Comparison of ENCODE assay signal across 3 cellular contexts in the genomic region with DNA sequence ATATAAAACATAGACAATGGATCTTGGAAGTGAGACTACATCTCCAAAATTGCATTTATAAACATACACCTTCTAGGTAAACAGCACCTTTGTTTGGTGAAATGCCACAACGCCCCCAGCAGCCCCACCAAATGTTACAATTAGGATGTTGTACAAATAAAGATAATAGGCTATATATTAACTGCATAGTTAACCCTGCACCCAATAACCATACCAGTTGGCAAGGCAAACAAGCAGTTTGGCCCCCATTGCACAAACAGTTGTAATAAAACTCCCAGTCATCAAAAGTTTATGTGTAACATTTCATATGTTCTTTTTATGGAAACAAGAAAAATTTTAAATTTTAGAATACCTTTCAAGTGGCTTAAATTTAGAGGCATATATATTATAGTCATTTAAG.
TF ChIP-seq lines count a peak whose summit lies in the region.

No MANE protein-coding gene starts in this region.

TF ChIP-seq in HepG2, 621 proteins besides CTCF, POLR2A, EP300 and RAD21 (continued from another document):
- TF ChIP-seq POLR2G (IDR thresholded peaks at IDR 0.05; ENCODE audit: low read depth, low read length), result 0 out of 2 replicates have a peak, but pooled peaks have one; percentile 14
- TF ChIP-seq ADNP (CRISPR knock-in tag; IDR thresholded peaks at IDR 0.05), result no peak
- TF ChIP-seq SRSF4 (IDR thresholded peaks at IDR 0.05; ENCODE audit: low read depth, low read length, poor library complexity, severe bottlenecking), result peak; percentile 24
- peak; percentile 1; the same call in 1 of the 2 replicates for TF ChIP-seq PAF1 (CRISPR knock-in tag; IDR thresholded peaks at IDR 0.05)
TF ChIP-seq in HepG2: peak in this region for 4.

TF ChIP-seq in K562, 482 proteins besides CTCF, POLR2A, EP300 and RAD21 (continued from another document):
- TF ChIP-seq, protein P1, sequence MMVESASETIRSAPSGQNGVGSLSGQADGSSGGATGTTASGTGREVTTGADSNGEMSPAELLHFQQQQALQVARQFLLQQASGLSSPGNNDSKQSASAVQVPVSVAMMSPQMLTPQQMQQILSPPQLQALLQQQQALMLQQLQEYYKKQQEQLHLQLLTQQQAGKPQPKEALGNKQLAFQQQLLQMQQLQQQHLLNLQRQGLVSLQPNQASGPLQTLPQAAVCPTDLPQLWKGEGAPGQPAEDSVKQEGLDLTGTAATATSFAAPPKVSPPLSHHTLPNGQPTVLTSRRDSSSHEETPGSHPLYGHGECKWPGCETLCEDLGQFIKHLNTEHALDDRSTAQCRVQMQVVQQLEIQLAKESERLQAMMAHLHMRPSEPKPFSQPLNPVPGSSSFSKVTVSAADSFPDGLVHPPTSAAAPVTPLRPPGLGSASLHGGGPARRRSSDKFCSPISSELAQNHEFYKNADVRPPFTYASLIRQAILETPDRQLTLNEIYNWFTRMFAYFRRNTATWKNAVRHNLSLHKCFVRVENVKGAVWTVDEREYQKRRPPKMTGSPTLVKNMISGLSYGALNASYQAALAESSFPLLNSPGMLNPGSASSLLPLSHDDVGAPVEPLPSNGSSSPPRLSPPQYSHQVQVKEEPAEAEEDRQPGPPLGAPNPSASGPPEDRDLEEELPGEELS (CRISPR knock-in tag; IDR thresholded peaks at IDR 0.05; ENCODE audit: borderline replicate concordance), result no peak
- TF ChIP-seq, protein P2, sequence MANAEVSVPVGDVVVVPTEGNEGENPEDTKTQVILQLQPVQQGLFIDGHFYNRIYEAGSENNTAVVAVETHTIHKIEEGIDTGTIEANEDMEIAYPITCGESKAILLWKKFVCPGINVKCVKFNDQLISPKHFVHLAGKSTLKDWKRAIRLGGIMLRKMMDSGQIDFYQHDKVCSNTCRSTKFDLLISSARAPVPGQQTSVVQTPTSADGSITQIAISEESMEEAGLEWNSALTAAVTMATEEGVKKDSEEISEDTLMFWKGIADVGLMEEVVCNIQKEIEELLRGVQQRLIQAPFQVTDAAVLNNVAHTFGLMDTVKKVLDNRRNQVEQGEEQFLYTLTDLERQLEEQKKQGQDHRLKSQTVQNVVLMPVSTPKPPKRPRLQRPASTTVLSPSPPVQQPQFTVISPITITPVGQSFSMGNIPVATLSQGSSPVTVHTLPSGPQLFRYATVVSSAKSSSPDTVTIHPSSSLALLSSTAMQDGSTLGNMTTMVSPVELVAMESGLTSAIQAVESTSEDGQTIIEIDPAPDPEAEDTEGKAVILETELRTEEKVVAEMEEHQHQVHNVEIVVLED (CRISPR knock-in tag; IDR thresholded peaks at IDR 0.05), result no peak

TF ChIP-seq in GM12891, 5 proteins besides CTCF, POLR2A, EP300 and RAD21 (continued from another document):
- no peak for TF ChIP-seq SPI1 (IDR thresholded peaks at IDR 0.05; ENCODE audit: low read depth, low read length)
